12 cellular contexts compared by ENCODE assay signal in genomic region chr21:17709266-17709611, GRCh38.
DNase-seq lines count a peak whose midpoint lies in the region; ATAC-seq and TF ChIP-seq lines count a peak whose summit lies in the region.
"Had no signal": no experiment of that assay in that cellular context is flagged by ENCODE, and none has a peak within 500 bp of the region (broad histone marks: within the 10 kb centered on the region; RNA-seq: fewer than 3 reads in every experiment).

No MANE protein-coding gene starts in this region.

- H3K4me3 ChIP-seq in foreskin fibroblast (ENCODE audit: low read depth in 1 of 2, low read length in 2 of 2), result no peak overlapping the region
- no peak overlapping the region for H3K4me3 ChIP-seq in left ventricle myocardium inferior
- H3K4me3 ChIP-seq: suprapubic skin had no signal

- DNase-seq in MV-4-11 (lab: John Stamatoyannopoulos, UW), result peak; percentile 76
- no peak for DNase-seq in globus pallidus (ENCODE audit: low spot score)
- no peak for DNase-seq in foreskin fibroblast
- DNase-seq in glomerular visceral epithelial cell (ENCODE audit: extremely low spot score), result no peak
- DNase-seq in left ventricle myocardium inferior, result no peak
- DNase-seq: CD4-positive, alpha-beta T cell; stimulated activated CD4-positive, alpha-beta T cell treated with anti-CD3 and anti-CD28 coated beads, Interleukin-12 subunit alpha, Interleukin-12 subunit beta, amount 100 ng/mL, for 4 hours; WERI-Rb-1 had no signal

- no peak for TF ChIP-seq CTCF in foreskin fibroblast (IDR thresholded peaks at IDR 0.05; ENCODE audit: low read depth, low read length)
- TF ChIP-seq CTCF in left ventricle myocardium inferior (IDR thresholded peaks at IDR 0.05; ENCODE audit: borderline replicate concordance), result no peak

- no peaks in the 10 kb centered on the region for H3K36me3 ChIP-seq in left ventricle myocardium inferior
- H3K36me3 ChIP-seq: suprapubic skin, WERI-Rb-1 had no signal

- no peak overlapping the region for H3K27ac ChIP-seq in left ventricle myocardium inferior (replicated peaks)
- H3K27ac ChIP-seq: suprapubic skin, WERI-Rb-1 had no signal

- ATAC-seq in GM18502 (IDR thresholded peaks at IDR 0.05; ENCODE audit: poor library complexity, unreplicated experiment) (peak; percentile 100), GM19395 (IDR thresholded peaks at IDR 0.05; ENCODE audit: unreplicated experiment) (peak; percentile 99), HG02885 (IDR thresholded peaks at IDR 0.05; ENCODE audit: poor library complexity, unreplicated experiment) (peak; percentile 100)

- no peaks in the 10 kb centered on the region for H3K9me3 ChIP-seq in left ventricle myocardium inferior (replicated peaks)
- H3K9me3 ChIP-seq: suprapubic skin had no signal

- H3K4me1 ChIP-seq in left ventricle myocardium inferior, result no peaks in the 10 kb centered on the region

- intact Hi-C loops in left ventricle myocardium inferior (cut with micrococcal nuclease), result no loop called here

- H3K27me3 ChIP-seq in left ventricle myocardium inferior (ENCODE audit: low read depth), result no peaks in the 10 kb centered on the region
- H3K27me3 ChIP-seq: suprapubic skin had no signal
